2 cellular contexts compared by ENCODE assay signal in the genomic region with DNA sequence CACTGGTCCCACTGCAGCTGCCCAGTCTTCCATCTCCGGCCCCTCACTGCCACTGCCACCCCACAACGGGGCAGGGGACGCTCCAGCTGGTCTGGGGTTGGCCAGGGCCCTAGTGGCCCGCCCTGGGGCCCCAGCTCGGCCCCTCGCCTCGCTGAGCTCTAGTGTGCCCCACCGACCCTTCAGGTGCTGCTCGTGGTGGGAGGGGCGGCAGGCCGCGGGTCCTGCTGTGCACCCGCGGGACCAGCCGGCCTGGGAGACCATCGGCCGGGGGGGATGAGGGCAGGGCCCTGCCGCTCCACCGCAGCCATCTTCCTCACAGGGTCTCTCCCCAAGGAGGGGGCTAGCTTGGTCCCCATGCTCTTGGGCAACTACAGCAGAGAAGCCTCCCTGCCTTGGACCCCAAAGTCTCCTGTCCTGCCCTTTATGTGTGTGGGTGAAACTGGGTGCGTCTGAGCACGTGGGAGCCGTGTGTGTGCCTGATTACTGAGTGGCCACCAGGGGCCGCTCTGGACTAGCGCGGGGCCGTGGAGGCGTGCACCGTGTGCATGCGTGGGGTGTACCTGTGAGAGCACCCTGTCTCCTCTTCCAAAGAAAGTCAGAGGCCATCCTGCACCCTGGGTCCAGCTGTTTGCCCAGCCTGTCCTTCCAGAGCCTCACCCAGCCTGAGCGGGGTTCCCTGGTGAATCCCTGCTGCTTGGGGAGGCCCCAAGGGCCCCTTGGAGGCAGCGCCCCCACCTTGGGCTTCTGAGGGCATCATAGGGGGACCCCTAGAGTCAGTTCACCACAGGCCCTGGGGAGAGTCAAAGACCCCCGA.
A peak's percentile ranks its signal among the peaks of the same experiment; 100 is the strongest.
TF ChIP-seq lines count a peak whose summit lies in the region.

No MANE protein-coding gene starts in this region.

TF ChIP-seq in IMR-90, 13 proteins besides CTCF, POLR2A, EP300 and RAD21:
- TF ChIP-seq CEBPB (IDR thresholded peaks at IDR 0.05; ENCODE audit: low read depth, low read length), result no peak
- TF ChIP-seq, protein P1, sequence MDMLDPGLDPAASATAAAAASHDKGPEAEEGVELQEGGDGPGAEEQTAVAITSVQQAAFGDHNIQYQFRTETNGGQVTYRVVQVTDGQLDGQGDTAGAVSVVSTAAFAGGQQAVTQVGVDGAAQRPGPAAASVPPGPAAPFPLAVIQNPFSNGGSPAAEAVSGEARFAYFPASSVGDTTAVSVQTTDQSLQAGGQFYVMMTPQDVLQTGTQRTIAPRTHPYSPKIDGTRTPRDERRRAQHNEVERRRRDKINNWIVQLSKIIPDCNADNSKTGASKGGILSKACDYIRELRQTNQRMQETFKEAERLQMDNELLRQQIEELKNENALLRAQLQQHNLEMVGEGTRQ (IDR thresholded peaks at IDR 0.05; ENCODE audit: low read depth, low read length), result peak; percentile 48; the same call in 1 of the 2 replicates
- TF ChIP-seq MXI1 (IDR thresholded peaks at IDR 0.05; ENCODE audit: borderline replicate concordance, low read depth, low read length), result peak; percentile 66; the same call in 1 of the 2 replicates
- TF ChIP-seq BHLHE40 (IDR thresholded peaks at IDR 0.05; ENCODE audit: low read depth, low read length), result peak; percentile 40; the same call in 1 of the 2 replicates
- TF ChIP-seq SMC3 (IDR thresholded peaks at IDR 0.05; ENCODE audit: low read depth, low read length), result peak; percentile 67
- no peak for TF ChIP-seq NFE2L2 (IDR thresholded peaks at IDR 0.05; ENCODE audit: low read depth, low read length)

TF ChIP-seq in K562, 482 proteins besides CTCF, POLR2A, EP300 and RAD21 (continues in another document):
- peak; percentile 40; the same call in 1 of the 2 replicates for TF ChIP-seq CREM (IDR thresholded peaks at IDR 0.05; ENCODE audit: low read depth)
- TF ChIP-seq, protein P2, sequence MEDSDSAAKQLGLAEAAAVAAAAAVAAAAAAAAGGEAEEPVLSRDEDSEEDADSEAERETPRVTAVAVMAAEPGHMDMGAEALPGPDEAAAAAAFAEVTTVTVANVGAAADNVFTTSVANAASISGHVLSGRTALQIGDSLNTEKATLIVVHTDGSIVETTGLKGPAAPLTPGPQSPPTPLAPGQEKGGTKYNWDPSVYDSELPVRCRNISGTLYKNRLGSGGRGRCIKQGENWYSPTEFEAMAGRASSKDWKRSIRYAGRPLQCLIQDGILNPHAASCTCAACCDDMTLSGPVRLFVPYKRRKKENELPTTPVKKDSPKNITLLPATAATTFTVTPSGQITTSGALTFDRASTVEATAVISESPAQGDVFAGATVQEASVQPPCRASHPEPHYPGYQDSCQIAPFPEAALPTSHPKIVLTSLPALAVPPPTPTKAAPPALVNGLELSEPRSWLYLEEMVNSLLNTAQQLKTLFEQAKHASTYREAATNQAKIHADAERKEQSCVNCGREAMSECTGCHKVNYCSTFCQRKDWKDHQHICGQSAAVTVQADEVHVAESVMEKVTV (CRISPR knock-in tag; IDR thresholded peaks at IDR 0.05), result peak; percentile 69
- TF ChIP-seq, protein P3, sequence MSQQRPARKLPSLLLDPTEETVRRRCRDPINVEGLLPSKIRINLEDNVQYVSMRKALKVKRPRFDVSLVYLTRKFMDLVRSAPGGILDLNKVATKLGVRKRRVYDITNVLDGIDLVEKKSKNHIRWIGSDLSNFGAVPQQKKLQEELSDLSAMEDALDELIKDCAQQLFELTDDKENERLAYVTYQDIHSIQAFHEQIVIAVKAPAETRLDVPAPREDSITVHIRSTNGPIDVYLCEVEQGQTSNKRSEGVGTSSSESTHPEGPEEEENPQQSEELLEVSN (IDR thresholded peaks at IDR 0.05; ENCODE audit: borderline replicate concordance in 1 of 2, extremely low read depth in 1 of 2, insufficient read depth in 1 of 2, insufficient read length in 1 of 2, low read depth in 1 of 2, low read length in 1 of 2, poor library complexity in 1 of 2, severe bottlenecking in 1 of 2), result peak; percentile 39 to 64
- TF ChIP-seq, protein P4, sequence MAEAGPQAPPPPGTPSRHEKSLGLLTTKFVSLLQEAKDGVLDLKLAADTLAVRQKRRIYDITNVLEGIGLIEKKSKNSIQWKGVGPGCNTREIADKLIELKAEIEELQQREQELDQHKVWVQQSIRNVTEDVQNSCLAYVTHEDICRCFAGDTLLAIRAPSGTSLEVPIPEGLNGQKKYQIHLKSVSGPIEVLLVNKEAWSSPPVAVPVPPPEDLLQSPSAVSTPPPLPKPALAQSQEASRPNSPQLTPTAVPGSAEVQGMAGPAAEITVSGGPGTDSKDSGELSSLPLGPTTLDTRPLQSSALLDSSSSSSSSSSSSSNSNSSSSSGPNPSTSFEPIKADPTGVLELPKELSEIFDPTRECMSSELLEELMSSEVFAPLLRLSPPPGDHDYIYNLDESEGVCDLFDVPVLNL (CRISPR knock-in tag; IDR thresholded peaks at IDR 0.05; ENCODE audit: low read depth), result no peak
- TF ChIP-seq SIN3B (IDR thresholded peaks at IDR 0.05; ENCODE audit: low read depth), result no peak
- no peak for TF ChIP-seq U2AF2 (optimal IDR thresholded peaks at IDR 0.05; ENCODE audit: low read depth, low read length)
- TF ChIP-seq ZNF175 (CRISPR knock-in tag; IDR thresholded peaks at IDR 0.05; ENCODE audit: low read depth), result no peak
- TF ChIP-seq MAFK (IDR thresholded peaks at IDR 0.05; ENCODE audit: low read length), result no peak
- TF ChIP-seq, protein P5, sequence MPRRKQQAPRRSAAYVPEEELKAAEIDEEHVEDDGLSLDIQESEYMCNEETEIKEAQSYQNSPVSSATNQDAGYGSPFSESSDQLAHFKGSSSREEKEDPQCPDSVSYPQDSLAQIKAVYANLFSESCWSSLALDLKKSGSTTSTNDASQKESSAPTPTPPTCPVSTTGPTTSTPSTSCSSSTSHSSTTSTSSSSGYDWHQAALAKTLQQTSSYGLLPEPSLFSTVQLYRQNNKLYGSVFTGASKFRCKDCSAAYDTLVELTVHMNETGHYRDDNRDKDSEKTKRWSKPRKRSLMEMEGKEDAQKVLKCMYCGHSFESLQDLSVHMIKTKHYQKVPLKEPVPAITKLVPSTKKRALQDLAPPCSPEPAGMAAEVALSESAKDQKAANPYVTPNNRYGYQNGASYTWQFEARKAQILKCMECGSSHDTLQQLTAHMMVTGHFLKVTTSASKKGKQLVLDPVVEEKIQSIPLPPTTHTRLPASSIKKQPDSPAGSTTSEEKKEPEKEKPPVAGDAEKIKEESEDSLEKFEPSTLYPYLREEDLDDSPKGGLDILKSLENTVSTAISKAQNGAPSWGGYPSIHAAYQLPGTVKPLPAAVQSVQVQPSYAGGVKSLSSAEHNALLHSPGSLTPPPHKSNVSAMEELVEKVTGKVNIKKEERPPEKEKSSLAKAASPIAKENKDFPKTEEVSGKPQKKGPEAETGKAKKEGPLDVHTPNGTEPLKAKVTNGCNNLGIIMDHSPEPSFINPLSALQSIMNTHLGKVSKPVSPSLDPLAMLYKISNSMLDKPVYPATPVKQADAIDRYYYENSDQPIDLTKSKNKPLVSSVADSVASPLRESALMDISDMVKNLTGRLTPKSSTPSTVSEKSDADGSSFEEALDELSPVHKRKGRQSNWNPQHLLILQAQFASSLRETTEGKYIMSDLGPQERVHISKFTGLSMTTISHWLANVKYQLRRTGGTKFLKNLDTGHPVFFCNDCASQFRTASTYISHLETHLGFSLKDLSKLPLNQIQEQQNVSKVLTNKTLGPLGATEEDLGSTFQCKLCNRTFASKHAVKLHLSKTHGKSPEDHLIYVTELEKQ (CRISPR knock-in tag; IDR thresholded peaks at IDR 0.05), result no peak
- no peak for TF ChIP-seq CBFB (CRISPR knock-in tag; IDR thresholded peaks at IDR 0.05)
- TF ChIP-seq ZFP36 (IDR thresholded peaks at IDR 0.05; ENCODE audit: low read depth, low read length, partially characterized antibody), result no peak
- TF ChIP-seq, protein P6, sequence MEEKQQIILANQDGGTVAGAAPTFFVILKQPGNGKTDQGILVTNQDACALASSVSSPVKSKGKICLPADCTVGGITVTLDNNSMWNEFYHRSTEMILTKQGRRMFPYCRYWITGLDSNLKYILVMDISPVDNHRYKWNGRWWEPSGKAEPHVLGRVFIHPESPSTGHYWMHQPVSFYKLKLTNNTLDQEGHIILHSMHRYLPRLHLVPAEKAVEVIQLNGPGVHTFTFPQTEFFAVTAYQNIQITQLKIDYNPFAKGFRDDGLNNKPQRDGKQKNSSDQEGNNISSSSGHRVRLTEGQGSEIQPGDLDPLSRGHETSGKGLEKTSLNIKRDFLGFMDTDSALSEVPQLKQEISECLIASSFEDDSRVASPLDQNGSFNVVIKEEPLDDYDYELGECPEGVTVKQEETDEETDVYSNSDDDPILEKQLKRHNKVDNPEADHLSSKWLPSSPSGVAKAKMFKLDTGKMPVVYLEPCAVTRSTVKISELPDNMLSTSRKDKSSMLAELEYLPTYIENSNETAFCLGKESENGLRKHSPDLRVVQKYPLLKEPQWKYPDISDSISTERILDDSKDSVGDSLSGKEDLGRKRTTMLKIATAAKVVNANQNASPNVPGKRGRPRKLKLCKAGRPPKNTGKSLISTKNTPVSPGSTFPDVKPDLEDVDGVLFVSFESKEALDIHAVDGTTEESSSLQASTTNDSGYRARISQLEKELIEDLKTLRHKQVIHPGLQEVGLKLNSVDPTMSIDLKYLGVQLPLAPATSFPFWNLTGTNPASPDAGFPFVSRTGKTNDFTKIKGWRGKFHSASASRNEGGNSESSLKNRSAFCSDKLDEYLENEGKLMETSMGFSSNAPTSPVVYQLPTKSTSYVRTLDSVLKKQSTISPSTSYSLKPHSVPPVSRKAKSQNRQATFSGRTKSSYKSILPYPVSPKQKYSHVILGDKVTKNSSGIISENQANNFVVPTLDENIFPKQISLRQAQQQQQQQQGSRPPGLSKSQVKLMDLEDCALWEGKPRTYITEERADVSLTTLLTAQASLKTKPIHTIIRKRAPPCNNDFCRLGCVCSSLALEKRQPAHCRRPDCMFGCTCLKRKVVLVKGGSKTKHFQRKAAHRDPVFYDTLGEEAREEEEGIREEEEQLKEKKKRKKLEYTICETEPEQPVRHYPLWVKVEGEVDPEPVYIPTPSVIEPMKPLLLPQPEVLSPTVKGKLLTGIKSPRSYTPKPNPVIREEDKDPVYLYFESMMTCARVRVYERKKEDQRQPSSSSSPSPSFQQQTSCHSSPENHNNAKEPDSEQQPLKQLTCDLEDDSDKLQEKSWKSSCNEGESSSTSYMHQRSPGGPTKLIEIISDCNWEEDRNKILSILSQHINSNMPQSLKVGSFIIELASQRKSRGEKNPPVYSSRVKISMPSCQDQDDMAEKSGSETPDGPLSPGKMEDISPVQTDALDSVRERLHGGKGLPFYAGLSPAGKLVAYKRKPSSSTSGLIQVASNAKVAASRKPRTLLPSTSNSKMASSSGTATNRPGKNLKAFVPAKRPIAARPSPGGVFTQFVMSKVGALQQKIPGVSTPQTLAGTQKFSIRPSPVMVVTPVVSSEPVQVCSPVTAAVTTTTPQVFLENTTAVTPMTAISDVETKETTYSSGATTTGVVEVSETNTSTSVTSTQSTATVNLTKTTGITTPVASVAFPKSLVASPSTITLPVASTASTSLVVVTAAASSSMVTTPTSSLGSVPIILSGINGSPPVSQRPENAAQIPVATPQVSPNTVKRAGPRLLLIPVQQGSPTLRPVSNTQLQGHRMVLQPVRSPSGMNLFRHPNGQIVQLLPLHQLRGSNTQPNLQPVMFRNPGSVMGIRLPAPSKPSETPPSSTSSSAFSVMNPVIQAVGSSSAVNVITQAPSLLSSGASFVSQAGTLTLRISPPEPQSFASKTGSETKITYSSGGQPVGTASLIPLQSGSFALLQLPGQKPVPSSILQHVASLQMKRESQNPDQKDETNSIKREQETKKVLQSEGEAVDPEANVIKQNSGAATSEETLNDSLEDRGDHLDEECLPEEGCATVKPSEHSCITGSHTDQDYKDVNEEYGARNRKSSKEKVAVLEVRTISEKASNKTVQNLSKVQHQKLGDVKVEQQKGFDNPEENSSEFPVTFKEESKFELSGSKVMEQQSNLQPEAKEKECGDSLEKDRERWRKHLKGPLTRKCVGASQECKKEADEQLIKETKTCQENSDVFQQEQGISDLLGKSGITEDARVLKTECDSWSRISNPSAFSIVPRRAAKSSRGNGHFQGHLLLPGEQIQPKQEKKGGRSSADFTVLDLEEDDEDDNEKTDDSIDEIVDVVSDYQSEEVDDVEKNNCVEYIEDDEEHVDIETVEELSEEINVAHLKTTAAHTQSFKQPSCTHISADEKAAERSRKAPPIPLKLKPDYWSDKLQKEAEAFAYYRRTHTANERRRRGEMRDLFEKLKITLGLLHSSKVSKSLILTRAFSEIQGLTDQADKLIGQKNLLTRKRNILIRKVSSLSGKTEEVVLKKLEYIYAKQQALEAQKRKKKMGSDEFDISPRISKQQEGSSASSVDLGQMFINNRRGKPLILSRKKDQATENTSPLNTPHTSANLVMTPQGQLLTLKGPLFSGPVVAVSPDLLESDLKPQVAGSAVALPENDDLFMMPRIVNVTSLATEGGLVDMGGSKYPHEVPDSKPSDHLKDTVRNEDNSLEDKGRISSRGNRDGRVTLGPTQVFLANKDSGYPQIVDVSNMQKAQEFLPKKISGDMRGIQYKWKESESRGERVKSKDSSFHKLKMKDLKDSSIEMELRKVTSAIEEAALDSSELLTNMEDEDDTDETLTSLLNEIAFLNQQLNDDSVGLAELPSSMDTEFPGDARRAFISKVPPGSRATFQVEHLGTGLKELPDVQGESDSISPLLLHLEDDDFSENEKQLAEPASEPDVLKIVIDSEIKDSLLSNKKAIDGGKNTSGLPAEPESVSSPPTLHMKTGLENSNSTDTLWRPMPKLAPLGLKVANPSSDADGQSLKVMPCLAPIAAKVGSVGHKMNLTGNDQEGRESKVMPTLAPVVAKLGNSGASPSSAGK (IDR thresholded peaks at IDR 0.05), result peak; percentile 51
- no peak for TF ChIP-seq ATF1 (CRISPR knock-in tag; IDR thresholded peaks at IDR 0.05)
- no peak for TF ChIP-seq ATF1 (tag; IDR thresholded peaks at IDR 0.05)
- TF ChIP-seq KLF16 (IDR thresholded peaks at IDR 0.05), result peak; percentile 65; the same call in 1 of the 2 replicates
- TF ChIP-seq, protein P7, sequence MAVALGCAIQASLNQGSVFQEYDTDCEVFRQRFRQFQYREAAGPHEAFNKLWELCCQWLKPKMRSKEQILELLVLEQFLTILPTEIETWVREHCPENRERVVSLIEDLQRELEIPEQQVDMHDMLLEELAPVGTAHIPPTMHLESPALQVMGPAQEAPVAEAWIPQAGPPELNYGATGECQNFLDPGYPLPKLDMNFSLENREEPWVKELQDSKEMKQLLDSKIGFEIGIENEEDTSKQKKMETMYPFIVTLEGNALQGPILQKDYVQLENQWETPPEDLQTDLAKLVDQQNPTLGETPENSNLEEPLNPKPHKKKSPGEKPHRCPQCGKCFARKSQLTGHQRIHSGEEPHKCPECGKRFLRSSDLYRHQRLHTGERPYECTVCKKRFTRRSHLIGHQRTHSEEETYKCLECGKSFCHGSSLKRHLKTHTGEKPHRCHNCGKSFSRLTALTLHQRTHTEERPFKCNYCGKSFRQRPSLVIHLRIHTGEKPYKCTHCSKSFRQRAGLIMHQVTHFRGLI (CRISPR knock-in tag; IDR thresholded peaks at IDR 0.05), result no peak
- TF ChIP-seq ILF3 (IDR thresholded peaks at IDR 0.05; ENCODE audit: borderline replicate concordance), result no peak
- TF ChIP-seq MEF2A (IDR thresholded peaks at IDR 0.05; ENCODE audit: control insufficient read depth, low read depth, low read length), result no peak
- TF ChIP-seq NBN (IDR thresholded peaks at IDR 0.05; ENCODE audit: low read depth), result no peak
- TF ChIP-seq, protein P8, sequence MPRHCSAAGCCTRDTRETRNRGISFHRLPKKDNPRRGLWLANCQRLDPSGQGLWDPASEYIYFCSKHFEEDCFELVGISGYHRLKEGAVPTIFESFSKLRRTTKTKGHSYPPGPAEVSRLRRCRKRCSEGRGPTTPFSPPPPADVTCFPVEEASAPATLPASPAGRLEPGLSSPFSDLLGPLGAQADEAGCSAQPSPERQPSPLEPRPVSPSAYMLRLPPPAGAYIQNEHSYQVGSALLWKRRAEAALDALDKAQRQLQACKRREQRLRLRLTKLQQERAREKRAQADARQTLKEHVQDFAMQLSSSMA (CRISPR knock-in tag; IDR thresholded peaks at IDR 0.05), result no peak
- TF ChIP-seq XRCC4 (IDR thresholded peaks at IDR 0.05; ENCODE audit: extremely low read depth, insufficient read depth, insufficient read length), result no peak
- no peak for TF ChIP-seq SMAD3 (CRISPR knock-in tag; conservative IDR thresholded peaks at IDR 0.05)
- no peak for TF ChIP-seq BCOR (IDR thresholded peaks at IDR 0.05)
- no peak for TF ChIP-seq ZNF445 (CRISPR knock-in tag; IDR thresholded peaks at IDR 0.05; ENCODE audit: low read depth)
- TF ChIP-seq STAT5A (IDR thresholded peaks at IDR 0.05; ENCODE audit: borderline replicate concordance, low read length), result no peak
